Comparison of ENCODE assay signal across 2 cellular contexts in genomic region chr13:42706286-42706685, GRCh38.
TF ChIP-seq lines count a peak whose summit lies in the region.

No MANE protein-coding gene starts in this region.

TF ChIP-seq in IMR-90, 13 proteins besides CTCF, POLR2A, EP300 and RAD21:
- TF ChIP-seq SMC3 (IDR thresholded peaks at IDR 0.05; ENCODE audit: low read depth, low read length) (no peak), ELK1 (IDR thresholded peaks at IDR 0.05; ENCODE audit: borderline replicate concordance, low read depth, low read length) (no peak), MAFK (IDR thresholded peaks at IDR 0.05; ENCODE audit: low read depth, low read length) (no peak)
TF ChIP-seq in IMR-90: peak in this region for 0.

TF ChIP-seq in GM23338, 12 proteins besides CTCF, POLR2A, EP300 and RAD21:
- TF ChIP-seq NANOG (IDR thresholded peaks at IDR 0.05; ENCODE audit: borderline replicate concordance) (no peak), JUNB (IDR thresholded peaks at IDR 0.05; ENCODE audit: unreplicated experiment) (no peak), STAT1 (IDR thresholded peaks at IDR 0.05; ENCODE audit: unreplicated experiment) (no peak), EZH2phosphoT487 (IDR thresholded peaks at IDR 0.05; ENCODE audit: unreplicated experiment) (no peak), ZNF331 (CRISPR knock-in tag; IDR thresholded peaks at IDR 0.05; ENCODE audit: low read depth) (no peak), ZNF114 (CRISPR knock-in tag; IDR thresholded peaks at IDR 0.05) (no peak), ETS1 (IDR thresholded peaks at IDR 0.05) (no peak), EZH2 (IDR thresholded peaks at IDR 0.05; ENCODE audit: low read depth, unreplicated experiment) (no peak), POLR2AphosphoS5 (IDR thresholded peaks at IDR 0.05; ENCODE audit: low read depth) (no peak)
- TF ChIP-seq, protein P1, sequence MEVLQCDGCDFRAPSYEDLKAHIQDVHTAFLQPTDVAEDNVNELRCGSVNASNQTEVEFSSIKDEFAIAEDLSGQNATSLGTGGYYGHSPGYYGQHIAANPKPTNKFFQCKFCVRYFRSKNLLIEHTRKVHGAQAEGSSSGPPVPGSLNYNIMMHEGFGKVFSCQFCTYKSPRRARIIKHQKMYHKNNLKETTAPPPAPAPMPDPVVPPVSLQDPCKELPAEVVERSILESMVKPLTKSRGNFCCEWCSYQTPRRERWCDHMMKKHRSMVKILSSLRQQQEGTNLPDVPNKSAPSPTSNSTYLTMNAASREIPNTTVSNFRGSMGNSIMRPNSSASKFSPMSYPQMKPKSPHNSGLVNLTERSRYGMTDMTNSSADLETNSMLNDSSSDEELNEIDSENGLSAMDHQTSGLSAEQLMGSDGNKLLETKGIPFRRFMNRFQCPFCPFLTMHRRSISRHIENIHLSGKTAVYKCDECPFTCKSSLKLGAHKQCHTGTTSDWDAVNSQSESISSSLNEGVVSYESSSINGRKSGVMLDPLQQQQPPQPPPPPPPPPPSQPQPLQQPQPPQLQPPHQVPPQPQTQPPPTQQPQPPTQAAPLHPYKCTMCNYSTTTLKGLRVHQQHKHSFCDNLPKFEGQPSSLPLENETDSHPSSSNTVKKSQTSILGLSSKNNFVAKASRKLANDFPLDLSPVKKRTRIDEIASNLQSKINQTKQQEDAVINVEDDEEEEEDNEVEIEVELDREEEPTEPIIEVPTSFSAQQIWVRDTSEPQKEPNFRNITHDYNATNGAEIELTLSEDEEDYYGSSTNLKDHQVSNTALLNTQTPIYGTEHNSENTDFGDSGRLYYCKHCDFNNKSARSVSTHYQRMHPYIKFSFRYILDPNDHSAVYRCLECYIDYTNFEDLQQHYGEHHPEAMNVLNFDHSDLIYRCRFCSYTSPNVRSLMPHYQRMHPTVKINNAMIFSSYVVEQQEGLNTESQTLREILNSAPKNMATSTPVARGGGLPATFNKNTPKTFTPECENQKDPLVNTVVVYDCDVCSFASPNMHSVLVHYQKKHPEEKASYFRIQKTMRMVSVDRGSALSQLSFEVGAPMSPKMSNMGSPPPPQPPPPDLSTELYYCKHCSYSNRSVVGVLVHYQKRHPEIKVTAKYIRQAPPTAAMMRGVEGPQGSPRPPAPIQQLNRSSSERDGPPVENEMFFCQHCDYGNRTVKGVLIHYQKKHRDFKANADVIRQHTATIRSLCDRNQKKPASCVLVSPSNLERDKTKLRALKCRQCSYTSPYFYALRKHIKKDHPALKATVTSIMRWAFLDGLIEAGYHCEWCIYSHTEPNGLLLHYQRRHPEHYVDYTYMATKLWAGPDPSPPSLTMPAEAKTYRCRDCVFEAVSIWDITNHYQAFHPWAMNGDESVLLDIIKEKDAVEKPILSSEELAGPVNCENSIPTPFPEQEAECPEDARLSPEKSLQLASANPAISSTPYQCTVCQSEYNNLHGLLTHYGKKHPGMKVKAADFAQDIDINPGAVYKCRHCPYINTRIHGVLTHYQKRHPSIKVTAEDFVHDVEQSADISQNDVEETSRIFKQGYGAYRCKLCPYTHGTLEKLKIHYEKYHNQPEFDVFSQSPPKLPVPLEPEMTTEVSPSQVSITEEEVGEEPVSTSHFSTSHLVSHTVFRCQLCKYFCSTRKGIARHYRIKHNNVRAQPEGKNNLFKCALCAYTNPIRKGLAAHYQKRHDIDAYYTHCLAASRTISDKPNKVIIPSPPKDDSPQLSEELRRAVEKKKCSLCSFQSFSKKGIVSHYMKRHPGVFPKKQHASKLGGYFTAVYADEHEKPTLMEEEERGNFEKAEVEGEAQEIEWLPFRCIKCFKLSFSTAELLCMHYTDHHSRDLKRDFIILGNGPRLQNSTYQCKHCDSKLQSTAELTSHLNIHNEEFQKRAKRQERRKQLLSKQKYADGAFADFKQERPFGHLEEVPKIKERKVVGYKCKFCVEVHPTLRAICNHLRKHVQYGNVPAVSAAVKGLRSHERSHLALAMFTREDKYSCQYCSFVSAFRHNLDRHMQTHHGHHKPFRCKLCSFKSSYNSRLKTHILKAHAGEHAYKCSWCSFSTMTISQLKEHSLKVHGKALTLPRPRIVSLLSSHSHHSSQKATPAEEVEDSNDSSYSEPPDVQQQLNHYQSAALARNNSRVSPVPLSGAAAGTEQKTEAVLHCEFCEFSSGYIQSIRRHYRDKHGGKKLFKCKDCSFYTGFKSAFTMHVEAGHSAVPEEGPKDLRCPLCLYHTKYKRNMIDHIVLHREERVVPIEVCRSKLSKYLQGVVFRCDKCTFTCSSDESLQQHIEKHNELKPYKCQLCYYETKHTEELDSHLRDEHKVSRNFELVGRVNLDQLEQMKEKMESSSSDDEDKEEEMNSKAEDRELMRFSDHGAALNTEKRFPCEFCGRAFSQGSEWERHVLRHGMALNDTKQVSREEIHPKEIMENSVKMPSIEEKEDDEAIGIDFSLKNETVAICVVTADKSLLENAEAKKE (CRISPR knock-in tag; IDR thresholded peaks at IDR 0.05), result no peak
- TF ChIP-seq, protein P2, sequence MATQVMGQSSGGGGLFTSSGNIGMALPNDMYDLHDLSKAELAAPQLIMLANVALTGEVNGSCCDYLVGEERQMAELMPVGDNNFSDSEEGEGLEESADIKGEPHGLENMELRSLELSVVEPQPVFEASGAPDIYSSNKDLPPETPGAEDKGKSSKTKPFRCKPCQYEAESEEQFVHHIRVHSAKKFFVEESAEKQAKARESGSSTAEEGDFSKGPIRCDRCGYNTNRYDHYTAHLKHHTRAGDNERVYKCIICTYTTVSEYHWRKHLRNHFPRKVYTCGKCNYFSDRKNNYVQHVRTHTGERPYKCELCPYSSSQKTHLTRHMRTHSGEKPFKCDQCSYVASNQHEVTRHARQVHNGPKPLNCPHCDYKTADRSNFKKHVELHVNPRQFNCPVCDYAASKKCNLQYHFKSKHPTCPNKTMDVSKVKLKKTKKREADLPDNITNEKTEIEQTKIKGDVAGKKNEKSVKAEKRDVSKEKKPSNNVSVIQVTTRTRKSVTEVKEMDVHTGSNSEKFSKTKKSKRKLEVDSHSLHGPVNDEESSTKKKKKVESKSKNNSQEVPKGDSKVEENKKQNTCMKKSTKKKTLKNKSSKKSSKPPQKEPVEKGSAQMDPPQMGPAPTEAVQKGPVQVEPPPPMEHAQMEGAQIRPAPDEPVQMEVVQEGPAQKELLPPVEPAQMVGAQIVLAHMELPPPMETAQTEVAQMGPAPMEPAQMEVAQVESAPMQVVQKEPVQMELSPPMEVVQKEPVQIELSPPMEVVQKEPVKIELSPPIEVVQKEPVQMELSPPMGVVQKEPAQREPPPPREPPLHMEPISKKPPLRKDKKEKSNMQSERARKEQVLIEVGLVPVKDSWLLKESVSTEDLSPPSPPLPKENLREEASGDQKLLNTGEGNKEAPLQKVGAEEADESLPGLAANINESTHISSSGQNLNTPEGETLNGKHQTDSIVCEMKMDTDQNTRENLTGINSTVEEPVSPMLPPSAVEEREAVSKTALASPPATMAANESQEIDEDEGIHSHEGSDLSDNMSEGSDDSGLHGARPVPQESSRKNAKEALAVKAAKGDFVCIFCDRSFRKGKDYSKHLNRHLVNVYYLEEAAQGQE (IDR thresholded peaks at IDR 0.05; ENCODE audit: unreplicated experiment), result no peak
